21 cellular contexts compared by ENCODE assay signal in genomic region chr1:39761557-39762260, GRCh38. TPM values are rescaled to one million over a fixed set of nuclear protein-coding genes. Genes with fewer than 3 reads are reported as not detected.
DNase-seq lines count a peak whose midpoint lies in the region; ATAC-seq and TF ChIP-seq lines count a peak whose summit lies in the region.
"Had no signal": no experiment of that assay in that cellular context is flagged by ENCODE, and none has a peak within 500 bp of the region (broad histone marks: within the 10 kb centered on the region; RNA-seq: fewer than 3 reads in every experiment).

No MANE protein-coding gene starts in this region.

- H3K4me3 Mint-ChIP-seq in natural killer cell treated with Interleukin-12 subunit alpha and Interleukin-12 subunit beta and Interleukin-15 and Interleukin-18, amount 100 ng/mL, for 72 hours, result no peak overlapping the region
- H3K4me3 Mint-ChIP-seq in natural killer cell, result no peak overlapping the region
- H3K4me3 Mint-ChIP-seq: CD8-positive, alpha-beta memory T cell; GM23338 had no signal

- no peak overlapping the region for H2AFZ ChIP-seq in GM23248
- H2AFZ ChIP-seq: GM23338 had no signal

- H3K4me1 ChIP-seq in testis (no peaks in the 10 kb centered on the region), GM23248 (ENCODE audit: insufficient read depth) (no peaks in the 10 kb centered on the region)

- in situ Hi-C loops in GM23248 (cut with MboI), result no loop called here

- no peaks in the 10 kb centered on the region for H4K20me1 ChIP-seq in GM23248 (ENCODE audit: insufficient read depth)

- peak in 1 of 2 donors; percentile 3 for ATAC-seq in natural killer cell treated with Interleukin-12 subunit alpha and Interleukin-12 subunit beta and Interleukin-15 and Interleukin-18, amount 100 ng/mL, for 72 hours
- no peak for ATAC-seq in natural killer cell
- ATAC-seq: GM23338, Panc1, SK-N-SH treated with all-trans-retinoic acid at 6 μM for 48 hours had no signal

- H3K4me2 ChIP-seq in GM23248 (ENCODE audit: unreplicated experiment), result no peak overlapping the region
- H3K4me2 ChIP-seq: GM23338, KMS-11 had no signal

- H3K9me3 ChIP-seq in testis, result no peaks in the 10 kb centered on the region
- H3K9me3 ChIP-seq in GM23248 (ENCODE audit: low read depth), result no peaks in the 10 kb centered on the region

- H3F3A ChIP-seq in GM23248 (ENCODE audit: insufficient read depth), result no peaks in the 10 kb centered on the region

- peaks cover 0 to 2% of the 10 kb centered on the region in 2 donors for H3K4me1 Mint-ChIP-seq in natural killer cell treated with Interleukin-12 subunit alpha and Interleukin-12 subunit beta and Interleukin-15 and Interleukin-18, amount 100 ng/mL, for 72 hours (ENCODE audit: low read depth in 2 of 2)
- H3K4me1 Mint-ChIP-seq in natural killer cell, result no peaks in the 10 kb centered on the region
- H3K4me1 Mint-ChIP-seq: CD8-positive, alpha-beta memory T cell; GM23338 had no signal

- H3K4me3 ChIP-seq in testis, result no peak overlapping the region
- no peak overlapping the region for H3K4me3 ChIP-seq in GM23248
- H3K4me3 ChIP-seq: GM23338 had no signal

- intact Hi-C loops in natural killer cell (cut with micrococcal nuclease) (no loop called here), testis (cut with DNase I; ENCODE audit: low total_unique reads) (no loop called here)

- no peaks in the 10 kb centered on the region for H3K9me3 Mint-ChIP-seq in natural killer cell treated with Interleukin-12 subunit alpha and Interleukin-12 subunit beta and Interleukin-15 and Interleukin-18, amount 100 ng/mL, for 72 hours
- H3K9me3 Mint-ChIP-seq in natural killer cell, result no peaks in the 10 kb centered on the region
- H3K9me3 Mint-ChIP-seq: CD8-positive, alpha-beta memory T cell had no signal

- H3K27ac Mint-ChIP-seq in natural killer cell treated with Interleukin-12 subunit alpha and Interleukin-12 subunit beta and Interleukin-15 and Interleukin-18, amount 100 ng/mL, for 72 hours, result no peak overlapping the region
- H3K27ac Mint-ChIP-seq in natural killer cell, result peak overlapping the region in 1 of 2 donors; percentile 11
- H3K27ac Mint-ChIP-seq: GM23338 had no signal

- H3K79me2 ChIP-seq in GM23248 (ENCODE audit: insufficient read depth), result no peaks in the 10 kb centered on the region

- H3K27ac ChIP-seq in testis, result no peak overlapping the region
- H3K27ac ChIP-seq in GM23248, result no peak overlapping the region
- H3K27ac ChIP-seq: C4-2B, KMS-11 had no signal

- H3K27me3 ChIP-seq in testis, result no peaks in the 10 kb centered on the region
- no peaks in the 10 kb centered on the region for H3K27me3 ChIP-seq in GM23248 (replicated peaks; ENCODE audit: insufficient read depth)

- TF ChIP-seq POLR2A in testis (IDR thresholded peaks at IDR 0.05), result no peak

- WGBS in testis, 2 donors, result 51 to 60% methylated on average over 12 to 16 of the region's 16 CpGs
- 78 to 83% methylated on average over 16 of the region's 16 CpGs for WGBS in GM23248 (ENCODE audit: low coverage in 1 of 2, low lambda C conversion rate in 2 of 2, missing lambda C conversion rate in 2 of 2), 2 experiments

- peaks cover 5% of the 10 kb centered on the region for H3K36me3 Mint-ChIP-seq in natural killer cell treated with Interleukin-12 subunit alpha and Interleukin-12 subunit beta and Interleukin-15 and Interleukin-18, amount 100 ng/mL, for 72 hours
- H3K36me3 Mint-ChIP-seq in natural killer cell, result no peaks in the 10 kb centered on the region

- no peaks in the 10 kb centered on the region for H3K36me3 ChIP-seq in testis (ENCODE audit: low read depth, missing control alignments)
- H3K36me3 ChIP-seq in GM23248 (ENCODE audit: low read depth), result no peaks in the 10 kb centered on the region; the same call in 1 of the 2 replicates

- DNase-seq in natural killer cell treated with Interleukin-12 subunit alpha and Interleukin-12 subunit beta and Interleukin-15 and Interleukin-18, amount 100 ng/mL, for 72 hours (ENCODE audit: low spot score), result peak; percentile 25
- DNase-seq in natural killer cell (no peak), NCI-H69 (lab: John Stamatoyannopoulos, UW) (peak; percentile 65), left kidney (ENCODE audit: low read depth, low spot score) (peak; percentile 51), testis (peak; percentile 40), GM23248 (no peak), COLO829 (ENCODE audit: low spot score) (no peak)
- no peak for DNase-seq in activated T-cell treated with anti-CD3 and anti-CD28 coated beads, Interleukin-2, amount 50 U/mL, for 48 hours
- DNase-seq: CD8-positive, alpha-beta memory T cell; DMS79; HCEC 1CT; NCI-H1092 treated with DMSO at 0.1 percent for 48 hours; NCI-H146; NCI-H2029; NCI-H2171; NCI-H774 had no signal

- no peaks in the 10 kb centered on the region for H3K9me2 ChIP-seq in GM23248 (ENCODE audit: insufficient read depth)

- TF ChIP-seq CTCF in natural killer cell (IDR thresholded peaks at IDR 0.05), result no peak
- no peak for TF ChIP-seq CTCF in testis (IDR thresholded peaks at IDR 0.05)

- H3K27me3 Mint-ChIP-seq in natural killer cell treated with Interleukin-12 subunit alpha and Interleukin-12 subunit beta and Interleukin-15 and Interleukin-18, amount 100 ng/mL, for 72 hours, result no peaks in the 10 kb centered on the region
- H3K27me3 Mint-ChIP-seq in natural killer cell (ENCODE audit: low read depth in 2 of 2), result no peaks in the 10 kb centered on the region
- H3K27me3 Mint-ChIP-seq: CD8-positive, alpha-beta memory T cell had no signal

- H3K9ac ChIP-seq in GM23248, result no peak overlapping the region
- H3K9ac ChIP-seq: KMS-11 had no signal

RNA-seq across cellular contexts. Expression of gene OXCT2, which starts 9.4 kb away (rescaled TPM):
- under 1 TPM; 0.47 to 0.59 TPM for total RNA-seq in natural killer cell treated with Interleukin-12 subunit alpha and Interleukin-12 subunit beta and Interleukin-15 and Interleukin-18, amount 100 ng/mL, for 72 hours
- total RNA-seq in natural killer cell, result 1 to 10 TPM in 2 of 3 donors, under 1 TPM in 1; 0.42 to 2.2 (median 1.9) TPM
- total RNA-seq in testis, result 10 to 100 TPM; 28.6 to 90.0 TPM
- 78.8 TPM for polyA plus RNA-seq in testis (ENCODE audit: insufficient read depth, low read depth, low replicate concordance)
- 0.89 and 3.5 TPM in 2 replicates for total RNA-seq in GM23248 (2014; rRNA removed; shearing (Covaris generic))
- polyA plus RNA-seq in GM23248 (2016; fragmentation: Nextera tagmentation; extraction: Ambion mirVana), result 0.37 and 0.69 TPM in 2 replicates
- polyA plus RNA-seq: CD8-positive, alpha-beta memory T cell had no signal

RNA-seq across cellular contexts. Expression of gene PPIE, which starts 23.0 kb away (rescaled TPM):
- total RNA-seq in natural killer cell treated with Interleukin-12 subunit alpha and Interleukin-12 subunit beta and Interleukin-15 and Interleukin-18, amount 100 ng/mL, for 72 hours, result 10 to 100 TPM; 60.0 to 61.2 TPM
- total RNA-seq in natural killer cell (10 to 100 TPM; 44.3 to 62.8 (median 59.8) TPM), testis (10 to 100 TPM; 71.5 to 82.8 TPM)
- polyA plus RNA-seq in testis (ENCODE audit: insufficient read depth, low read depth, low replicate concordance) (109 TPM), GM23248 (2016; fragmentation: Nextera tagmentation; extraction: Ambion mirVana) (63.4 and 68.0 TPM in 2 replicates)
- 19.9 and 35.3 TPM in 2 replicates for total RNA-seq in GM23248 (2014; rRNA removed; shearing (Covaris generic))

RNA-seq across cellular contexts. Expression of gene BMP8B, which starts 27.0 kb away (rescaled TPM):
- 1 to 10 TPM in 1 of 2 donors, under 1 TPM in 1; 0.84 to 1.8 TPM for total RNA-seq in natural killer cell treated with Interleukin-12 subunit alpha and Interleukin-12 subunit beta and Interleukin-15 and Interleukin-18, amount 100 ng/mL, for 72 hours
- 1 to 10 TPM; 2.8 to 4.3 (median 3.6) TPM for total RNA-seq in natural killer cell
- total RNA-seq in testis, result 1 to 10 TPM; 5.5 to 5.6 TPM
- 4.4 TPM for polyA plus RNA-seq in testis (ENCODE audit: insufficient read depth, low read depth, low replicate concordance)
- total RNA-seq in GM23248 (2014; rRNA removed; shearing (Covaris generic)), result not detected in 2 replicates
- not detected in 2 replicates for polyA plus RNA-seq in GM23248 (2016; fragmentation: Nextera tagmentation; extraction: Ambion mirVana)

Comparison
In these comparisons a context has a peak if more than half of its experiments do, and no peak if none do; other contexts are left out.
1. DNase-seq: peak in natural killer cell treated with Interleukin-12 subunit alpha and Interleukin-12 subunit beta and Interleukin-15 and Interleukin-18, amount 100 ng/mL, for 72 hours (single experiment), NCI-H69 (single experiment), left kidney (single experiment) and testis (single experiment); none in natural killer cell (single experiment), GM23248 (single experiment), COLO829 (single experiment) and activated T-cell treated with anti-CD3 and anti-CD28 coated beads, Interleukin-2, amount 50 U/mL, for 48 hours (0 of 2).